8 cellular contexts compared by ENCODE assay signal in genomic region chr20:36153754-36154695, GRCh38. TPM values are rescaled to one million over a fixed set of nuclear protein-coding genes. Genes with fewer than 3 reads are reported as not detected.
DNase-seq lines count a peak whose midpoint lies in the region; ATAC-seq and TF ChIP-seq lines count a peak whose summit lies in the region.

No MANE protein-coding gene starts in this region.

- DNase-seq in DMS153 (lab: John Stamatoyannopoulos, UW) (peak; percentile 42), NCI-H1048 (lab: John Stamatoyannopoulos, UW) (peak; percentile 60), dermis blood vessel endothelial cell (peak; percentile 64), left colon (peak; percentile 86 to 88), amniotic stem cell (lab: John Stamatoyannopoulos, UW) (no peak)
- peak; percentile 23 for DNase-seq in stimulated activated CD4-positive, alpha-beta T cell treated with anti-CD3 and anti-CD28 coated beads, Interleukin-4, amount 100 ng/mL, for 24 hours
- DNase-seq in central memory CD4-positive, alpha-beta T cell, result no peak

- peak; percentile 92 for ATAC-seq in left colon

- peak overlapping the region; percentile 86 for H3K27ac ChIP-seq in VCaP

- TF ChIP-seq CTCF in VCaP (conservative IDR thresholded peaks at IDR 0.05), result no peak

- intact Hi-C loops in left colon (cut with DNase I, micrococcal nuclease), result no loop called here

RNA-seq across cellular contexts. Expression of gene EPB41L1, which starts 0.5 kb away (rescaled TPM):
- 16.0 and 21.1 TPM in 2 replicates for total RNA-seq in dermis blood vessel endothelial cell
- 10 to 100 TPM; 60.6 to 63.1 TPM for total RNA-seq in left colon

Comparison
In these comparisons a context has a peak if more than half of its experiments do, and no peak if none do; other contexts are left out.
1. DNase-seq: peak in DMS153 (single experiment), NCI-H1048 (single experiment), dermis blood vessel endothelial cell (single experiment), left colon (2 of 2) and stimulated activated CD4-positive, alpha-beta T cell treated with anti-CD3 and anti-CD28 coated beads, Interleukin-4, amount 100 ng/mL, for 24 hours (single experiment); none in central memory CD4-positive, alpha-beta T cell (single experiment) and amniotic stem cell (single experiment).